In genomic region chr6:43702522-43703440, GRCh38 we compare ENCODE assay signal across 8 cellular contexts. TPM values are rescaled to one million over a fixed set of nuclear protein-coding genes. Genes with fewer than 3 reads are reported as not detected.
DNase-seq lines count a peak whose midpoint lies in the region; ATAC-seq and TF ChIP-seq lines count a peak whose summit lies in the region.

No MANE protein-coding gene starts in this region.

- no peaks in the 10 kb centered on the region for H3K9me3 Mint-ChIP-seq in effector memory CD8-positive, alpha-beta T cell

- POLR2A ChIA-PET in Panc1 (lab: Charles Lee), result interaction anchor here (0.6 kb wide), 1 partner anchor 472 kb away, joined by 8 read pairs; no protein-coding TSS in a partner anchor

- H3K4me3 Mint-ChIP-seq in effector memory CD8-positive, alpha-beta T cell, result no peak overlapping the region

- in situ Hi-C loops in Panc1 (cut with HindIII; ENCODE audit: low pct_unique_long_range_greater_than_20kb, low sequenced_read_pairs), result no loop called here

- H3K9me3 ChIP-seq in DND-41 (ENCODE audit: insufficient read depth, low read length, severe bottlenecking) (no peaks in the 10 kb centered on the region), Panc1 (ENCODE audit: control insufficient read depth, insufficient read depth, low read depth, low read length) (no peaks in the 10 kb centered on the region), lower lobe of right lung (no peaks in the 10 kb centered on the region)

- H3K4me3 ChIP-seq in DND-41 (ENCODE audit: low read depth in 1 of 2, low read length in 2 of 2) (no peak overlapping the region), Panc1 (ENCODE audit: low read depth in 2 of 2, low read length in 2 of 2) (no peak overlapping the region), lower lobe of right lung (no peak overlapping the region)

- peak; percentile 33; the same call in 1 of the 3 replicates for ATAC-seq in DND-41 (ENCODE audit: insufficient read depth, low read depth)
- ATAC-seq in HG02571 (IDR thresholded peaks at IDR 0.05; ENCODE audit: unreplicated experiment), result peak; percentile 52
- ATAC-seq in Panc1, result peak; percentile 50
- peak; percentile 50 for ATAC-seq in effector memory CD8-positive, alpha-beta T cell (replicated peaks)
- ATAC-seq in lower lobe of right lung, result peak; percentile 95 to 96
- no peak for ATAC-seq in HG03025 (IDR thresholded peaks at IDR 0.05; ENCODE audit: low FRiP score, unreplicated experiment)

- DNase-seq in DND-41 (peak; percentile 26), Panc1 (ENCODE audit: low read depth, low spot score) (no peak), lower lobe of right lung (peak; percentile 91), midbrain (lab: John Stamatoyannopoulos, UW) (no peak)
- no peak for DNase-seq in effector memory CD8-positive, alpha-beta T cell

- H3K36me3 Mint-ChIP-seq in effector memory CD8-positive, alpha-beta T cell (ENCODE audit: insufficient read depth), result no peaks in the 10 kb centered on the region

- H3K27ac ChIP-seq in DND-41 (ENCODE audit: low read length), result no peak overlapping the region
- no peak overlapping the region for H3K27ac ChIP-seq in Panc1 (ENCODE audit: low read length)
- H3K27ac ChIP-seq in lower lobe of right lung, result peak overlapping the region; percentile 72
- peak overlapping the region; percentile 27 for H3K27ac ChIP-seq in temporal lobe (ENCODE audit: low read depth, low read length)

- peaks cover 69 to 94% of the 10 kb centered on the region in 2 donors for H3K27me3 Mint-ChIP-seq in effector memory CD8-positive, alpha-beta T cell

- peaks cover 0 to 4% of the 10 kb centered on the region in 2 donors for H3K4me1 Mint-ChIP-seq in effector memory CD8-positive, alpha-beta T cell (ENCODE audit: low read depth in 2 of 2)

- no peaks in the 10 kb centered on the region for H4K20me1 ChIP-seq in DND-41 (ENCODE audit: insufficient read depth, low read length)

- intact Hi-C loops in Panc1 (cut with micrococcal nuclease; ENCODE audit: unreplicated experiment) (no loop called here), lower lobe of right lung (cut with DNase I) (no loop called here)

- no peak overlapping the region for H3K4me2 ChIP-seq in DND-41 (ENCODE audit: insufficient read depth, low read length)

- H3K36me3 ChIP-seq in DND-41 (ENCODE audit: insufficient read depth, low read length), result no peaks in the 10 kb centered on the region
- H3K36me3 ChIP-seq in Panc1 (ENCODE audit: control insufficient read depth, insufficient read depth, low read length), result no peaks in the 10 kb centered on the region
- no peaks in the 10 kb centered on the region for H3K36me3 ChIP-seq in lower lobe of right lung

- peaks cover 35% of the 10 kb centered on the region for H3K27me3 ChIP-seq in DND-41 (ENCODE audit: insufficient read depth, low read length, poor library complexity)
- no peaks in the 10 kb centered on the region for H3K27me3 ChIP-seq in Panc1 (ENCODE audit: control insufficient read depth, insufficient read depth, low read length)
- no peaks in the 10 kb centered on the region for H3K27me3 ChIP-seq in lower lobe of right lung (ENCODE audit: low read depth)

- H3K9ac ChIP-seq in DND-41 (ENCODE audit: low read depth, low read length), result no peak overlapping the region

- H2AFZ ChIP-seq in DND-41 (ENCODE audit: low read depth, low read length), result no peak overlapping the region

- H3K79me2 ChIP-seq in DND-41 (ENCODE audit: insufficient read depth, low read length), result no peaks in the 10 kb centered on the region

- no peaks in the 10 kb centered on the region for H3K4me1 ChIP-seq in DND-41 (ENCODE audit: insufficient read depth, low read length)
- H3K4me1 ChIP-seq in Panc1 (ENCODE audit: control insufficient read depth, insufficient read depth, low read length), result peaks cover 14% of the 10 kb centered on the region
- H3K4me1 ChIP-seq in lower lobe of right lung, result peaks cover 72% of the 10 kb centered on the region

- TF ChIP-seq CTCF in DND-41 (IDR thresholded peaks at IDR 0.05; ENCODE audit: borderline replicate concordance, extremely low read depth, low read length, poor library complexity, severe bottlenecking) (no peak), Panc1 (IDR thresholded peaks at IDR 0.05) (no peak), lower lobe of right lung (IDR thresholded peaks at IDR 0.05) (no peak)

- H3K27ac Mint-ChIP-seq in effector memory CD8-positive, alpha-beta T cell, result no peak overlapping the region

- CTCF ChIA-PET in Panc1 (lab: Charles Lee), result interaction anchor here (0.7 kb wide), 1 partner anchor 347 kb away, joined by 3 read pairs; no protein-coding TSS in a partner anchor

- BruUV-seq in Panc1 (replicated peaks; lab: Mats Ljungman, UMichigan), result no TSS peak

RNA-seq across cellular contexts. Expression of gene MRPS18A, which starts 15.2 kb away (rescaled TPM):
- total RNA-seq in Panc1 (2021; ENCODE audit: unreplicated experiment) (45.8 TPM), lower lobe of right lung (30.2 TPM), temporal lobe (12.3 TPM)
- 57.5 TPM for polyA plus RNA-seq in Panc1 (2012; ENCODE audit: insufficient read length)

RNA-seq across cellular contexts. Expression of gene RSPH9, which starts 57.9 kb away (rescaled TPM):
- total RNA-seq in Panc1 (2021; ENCODE audit: unreplicated experiment), result 0.28 TPM
- polyA plus RNA-seq in Panc1 (2012; ENCODE audit: insufficient read length), result 1.8 TPM
- total RNA-seq in lower lobe of right lung, result 2.6 TPM
- 5.7 TPM for total RNA-seq in temporal lobe

Comparison
In these comparisons a context has a peak if more than half of its experiments do, and no peak if none do; other contexts are left out.
1. DNase-seq: peak in DND-41 (single experiment) and lower lobe of right lung (single experiment); none in Panc1 (single experiment), effector memory CD8-positive, alpha-beta T cell (0 of 3) and midbrain (single experiment).
2. H3K27ac ChIP-seq: peak in lower lobe of right lung (single experiment) and temporal lobe (single experiment); none in DND-41 (single experiment) and Panc1 (single experiment).